Comparison of ENCODE assay signal across 14 cellular contexts in the genomic region with DNA sequence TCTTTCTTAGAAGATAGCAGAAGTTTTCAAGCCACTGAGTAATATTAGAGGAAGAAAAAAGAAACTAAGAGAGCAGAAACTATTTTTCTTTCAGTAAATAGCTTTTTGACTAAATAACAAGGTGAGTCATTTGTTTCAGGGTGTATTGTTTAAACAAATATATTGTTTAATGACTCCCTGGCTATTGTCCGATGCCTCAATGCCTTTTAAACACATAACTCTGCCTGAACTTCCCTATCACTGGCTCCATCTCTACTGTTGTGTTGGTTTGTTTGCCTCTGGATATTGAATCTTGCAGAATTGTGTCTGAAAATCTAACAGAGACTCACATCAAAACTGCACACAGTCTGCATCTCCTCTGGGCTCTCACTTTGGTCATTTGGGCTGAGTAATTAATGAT. TPM values are rescaled to one million over a fixed set of nuclear protein-coding genes. Genes with fewer than 3 reads are reported as not detected.
DNase-seq lines count a peak whose midpoint lies in the region; ATAC-seq and TF ChIP-seq lines count a peak whose summit lies in the region.
"Had no signal": no experiment of that assay in that cellular context is flagged by ENCODE, and none has a peak within 500 bp of the region (broad histone marks: within the 10 kb centered on the region; RNA-seq: fewer than 3 reads in every experiment).

No MANE protein-coding gene starts in this region.

- H2BK120ac ChIP-seq in mesendoderm (ENCODE audit: low read depth, low read length), result no peak overlapping the region

- no peak for TF ChIP-seq CTCF in C4-2B (conservative IDR thresholded peaks at IDR 0.05)
- TF ChIP-seq CTCF in LNCaP clone FGC (IDR thresholded peaks at IDR 0.05; ENCODE audit: control insufficient read depth, extremely low read depth, insufficient read depth), result no peak

- no peak overlapping the region for H3K18ac ChIP-seq in mesendoderm (ENCODE audit: low read length)

- WGBS in mesendoderm (ENCODE audit: extremely low coverage, insufficient coverage, low lambda C conversion rate), result no CpG with 5 or more reads among the region's 1 CpG

- H3K4me3 ChIP-seq in LNCaP clone FGC (ENCODE audit: low read depth, low read length) (no peak overlapping the region), mesendoderm (ENCODE audit: low read length) (no peak overlapping the region)
- H3K4me3 ChIP-seq: A549, GM12878, GM23248 had no signal

- H3K27me3 ChIP-seq in mesendoderm (ENCODE audit: insufficient read depth, low read length, poor library complexity), result no peaks in the 10 kb centered on the region
- H3K27me3 ChIP-seq: BE2C had no signal

- no peak overlapping the region for H4K5ac ChIP-seq in mesendoderm (ENCODE audit: low read length)

- no peak overlapping the region for H3K4ac ChIP-seq in mesendoderm (ENCODE audit: low read depth, low read length)

- H3K4me1 ChIP-seq in mesendoderm (ENCODE audit: control insufficient read depth, low read depth, low read length), result no peaks in the 10 kb centered on the region
- H3K4me1 ChIP-seq: A549, BE2C had no signal

- DNase-seq in LNCaP clone FGC (ENCODE audit: low read depth) (peak; percentile 47), dermis blood vessel endothelial cell (peak; percentile 34), renal cortical epithelial cell (ENCODE audit: low read depth) (peak; percentile 71), mesendoderm (no peak)
- DNase-seq: BE2C; CD8-positive, alpha-beta T cell; COR-L47; GM23248 had no signal

- H3K23ac ChIP-seq in mesendoderm (ENCODE audit: low read length), result no peak overlapping the region

- H3K9ac ChIP-seq in mesendoderm (ENCODE audit: low read length), result no peak overlapping the region
- H3K9ac ChIP-seq: GM23248 had no signal

- H2BK15ac ChIP-seq in mesendoderm (replicated peaks; ENCODE audit: low read depth), result no peak overlapping the region

- ATAC-seq in GM21786 (IDR thresholded peaks at IDR 0.05; ENCODE audit: unreplicated experiment), result no peak
- ATAC-seq: A549; CD8-positive, alpha-beta T cell; GM12878 had no signal

- no peak overlapping the region for H4K8ac ChIP-seq in mesendoderm (ENCODE audit: low read depth, low read length)

- no peak overlapping the region for H3K4me2 ChIP-seq in mesendoderm (ENCODE audit: low read length)
- H3K4me2 ChIP-seq: A549 had no signal

- no peak overlapping the region for H2BK5ac ChIP-seq in mesendoderm (ENCODE audit: low read length)

- H3K79me1 ChIP-seq in mesendoderm (ENCODE audit: low read length), result no peaks in the 10 kb centered on the region

- no peak overlapping the region for H3K56ac ChIP-seq in mesendoderm (ENCODE audit: low read length)

- H3K79me2 ChIP-seq in mesendoderm (ENCODE audit: control insufficient read depth, insufficient read depth, low read length), result no peaks in the 10 kb centered on the region

- H3K27ac ChIP-seq in C4-2B (0 out of 2 replicates have a peak overlapping the region, but pooled peaks have one; percentile 34), mesendoderm (ENCODE audit: low read depth, low read length) (no peak overlapping the region)
- H3K27ac ChIP-seq: A549, GM23248 had no signal

- no peaks in the 10 kb centered on the region for H3K36me3 ChIP-seq in mesendoderm (ENCODE audit: control insufficient read depth, insufficient read depth, low read length)
- H3K36me3 ChIP-seq: BE2C had no signal

- H2AK5ac ChIP-seq in mesendoderm (ENCODE audit: low read length), result no peak overlapping the region

RNA-seq across cellular contexts. Expression of a gene that starts 19.6 kb away (rescaled TPM):
- under 0.01 and 0.09 TPM in 2 replicates for total RNA-seq in dermis blood vessel endothelial cell
- 0.35 and 3.5 TPM in 2 replicates for total RNA-seq in renal cortical epithelial cell
- 0.06 TPM for polyA plus RNA-seq in mesendoderm (2013, experiment 1 of 2)
- polyA plus RNA-seq in mesendoderm (2013, experiment 2 of 2), result 0.03 TPM
- total RNA-seq: GM12878, GM23248 had no signal
- polyA plus RNA-seq: A549, AG04450, CD14-positive monocyte, GM23248 had no signal
